In genomic region chr3:157174265-157174615, GRCh38 we compare ENCODE assay signal across 1 cellular context.
TF ChIP-seq lines count a peak whose summit lies in the region.

No MANE protein-coding gene starts in this region.

TF ChIP-seq in HepG2, 621 proteins besides CTCF, POLR2A, EP300 and RAD21 (continued from another document):
- no peak for TF ChIP-seq ZBTB44 (CRISPR knock-in tag; IDR thresholded peaks at IDR 0.05)
- no peak for TF ChIP-seq ATM (IDR thresholded peaks at IDR 0.05; ENCODE audit: borderline replicate concordance)
- TF ChIP-seq ADNP (CRISPR knock-in tag; IDR thresholded peaks at IDR 0.05), result peak; percentile 20; the same call in 1 of the 2 replicates
